Comparison of ENCODE assay signal across 8 cellular contexts in the genomic region with DNA sequence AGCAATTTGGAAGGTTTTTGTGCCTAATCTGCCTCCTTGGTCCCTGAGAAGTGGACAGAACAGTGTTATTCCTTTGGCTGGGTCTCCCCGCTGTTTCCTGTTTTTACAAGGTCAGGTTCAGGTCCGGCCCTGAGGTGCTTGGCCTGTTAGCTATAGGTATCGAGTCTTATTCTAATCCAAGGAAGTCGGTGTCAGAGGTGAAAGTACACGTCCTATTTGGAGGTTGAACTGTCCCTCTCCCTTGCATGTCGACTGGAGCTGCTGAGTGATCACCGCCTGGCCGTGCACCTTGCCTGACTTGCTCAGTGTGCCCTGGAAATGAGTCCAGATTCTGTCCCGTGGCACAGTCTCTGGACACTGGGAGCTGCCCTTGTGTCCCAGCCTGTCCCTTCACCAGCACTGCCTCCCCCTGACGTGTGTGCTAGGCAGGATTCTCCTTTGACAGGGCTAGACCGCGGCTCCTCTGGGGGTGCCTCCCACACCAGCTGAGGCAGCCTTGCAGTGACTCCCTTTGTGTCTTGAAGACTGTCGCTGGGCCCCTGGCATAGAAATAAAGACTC.
DNase-seq lines count a peak whose midpoint lies in the region; ATAC-seq, FAIRE-seq and TF ChIP-seq lines count a peak whose summit lies in the region.

No MANE protein-coding gene starts in this region.

- H3K4me3 Mint-ChIP-seq in Calu3 (ENCODE audit: low read depth, unreplicated experiment) = peak overlapping the region; percentile 60
- H3K4me3 Mint-ChIP-seq in T-cell = no peak overlapping the region

- BruUV-seq in Calu3 (replicated peaks; lab: Mats Ljungman, UMichigan) = no TSS peak

- POLR2A ChIA-PET in T-cell (lab: Charles Lee) = interaction anchor here in 1 of 2 donors (1.3 kb wide), 1 partner anchor 35 kb away, joined by 3 read pairs; no protein-coding TSS in a partner anchor

- no peak overlapping the region for H3K4ac ChIP-seq in trophoblast cell (ENCODE audit: low read depth, low read length)

- H3K79me1 ChIP-seq in trophoblast cell (ENCODE audit: low read length) = peaks cover 14% of the 10 kb centered on the region

- peak overlapping the region; percentile 19 for H2AK5ac ChIP-seq in trophoblast cell (ENCODE audit: low read length)

- no peak overlapping the region for H2BK120ac ChIP-seq in trophoblast cell (ENCODE audit: insufficient read depth, low read length, poor library complexity)

- no peak overlapping the region for H3K23ac ChIP-seq in trophoblast cell (ENCODE audit: low read length)

- CTCF ChIA-PET in Calu3 (lab: Charles Lee) (interaction anchor here (1.8 kb wide), 1 partner anchor 46 kb away, joined by 5 read pairs; no protein-coding TSS in a partner anchor), T-cell (lab: Charles Lee) (interaction anchor here in 1 of 2 donors (1.1 kb wide), 1 partner anchor 12 kb away, joined by 4 read pairs; no protein-coding TSS in a partner anchor)

- H3K14ac ChIP-seq in trophoblast cell (ENCODE audit: low read length) = peak overlapping the region; percentile 14

- no peak overlapping the region for H3K4me2 ChIP-seq in trophoblast cell (ENCODE audit: low read length)

- DNase-seq in Calu3 (no peak), T-cell (no peak), heart left ventricle (peak; percentile 71 to 84 (median 75)), trophoblast cell (peak in 1 of 2 donors; percentile 4), UCSD-AML1 (lab: John Stamatoyannopoulos, UW; ENCODE audit: unreplicated experiment) (no peak), NCI-H510A (lab: John Stamatoyannopoulos, UW) (no peak), GM12892 (ENCODE audit: insufficient read length) (no peak)

- H3K4me1 Mint-ChIP-seq in Calu3 (ENCODE audit: low read depth, unreplicated experiment) (peaks cover 58% of the 10 kb centered on the region), T-cell (peaks cover 58 to 74% (median 64%) of the 10 kb centered on the region in 3 donors)

- ATAC-seq in T-cell (replicated peaks in 1 of 4) = peak in 3 of 4 experiments; percentile 28 to 36 (median 32)
- peak; percentile 85 to 91 (median 88) for ATAC-seq in heart left ventricle
- no peak for ATAC-seq in GM21723 (IDR thresholded peaks at IDR 0.05; ENCODE audit: unreplicated experiment)

- intact Hi-C loops in Calu3 (cut with micrococcal nuclease; ENCODE audit: unreplicated experiment) (no loop called here), heart left ventricle (cut with DNase I) (loop anchor here in 5 of 10 donors (2.0 to 10.0 kb wide), 5 partner anchors 36 to 218 kb away; a partner anchor contains a TSS)

- no peak for FAIRE-seq in GM12892 (lab: Jason Lieb, UNC)

- H3K27ac Mint-ChIP-seq in Calu3 (ENCODE audit: unreplicated experiment) (peak overlapping the region; percentile 74), T-cell (peak overlapping the region; percentile 82 to 84)

- H4K8ac ChIP-seq in trophoblast cell (ENCODE audit: low read depth, low read length) = no peak overlapping the region

- no peak overlapping the region for H4K12ac ChIP-seq in trophoblast cell (ENCODE audit: low read depth, low read length)

- TF ChIP-seq CTCF in Calu3 (IDR thresholded peaks at IDR 0.05; ENCODE audit: unreplicated experiment) (no peak), heart left ventricle (IDR thresholded peaks at IDR 0.05) (peak in 3 of 12 donors; percentile 7 to 19 (median 15))

- peaks cover 8 to 100% (median 83%) of the 10 kb centered on the region in 12 donors for H3K4me1 ChIP-seq in heart left ventricle
- peaks cover 26 to 37% of the 10 kb centered on the region in 2 experiments for H3K4me1 ChIP-seq in trophoblast cell (ENCODE audit: control insufficient read depth in 1 of 2, insufficient read depth in 2 of 2, low read length in 2 of 2)

- TF ChIP-seq POLR2A in heart left ventricle (IDR thresholded peaks at IDR 0.05) (no peak), GM12892 (IDR thresholded peaks at IDR 0.05; ENCODE audit: low read depth, low read length) (no peak)

- H3K36me3 Mint-ChIP-seq in Calu3 (ENCODE audit: insufficient read depth, unreplicated experiment) = peaks cover 70% of the 10 kb centered on the region
- peaks cover 26% of the 10 kb centered on the region for H3K36me3 Mint-ChIP-seq in T-cell

- H3K9me3 Mint-ChIP-seq in Calu3 (ENCODE audit: low read depth, unreplicated experiment) (no peaks in the 10 kb centered on the region), T-cell (no peaks in the 10 kb centered on the region)

- H3K36me3 ChIP-seq in heart left ventricle (peaks cover 0 to 41% (median 17%) of the 10 kb centered on the region in 9 donors), trophoblast cell (ENCODE audit: control insufficient read depth in 1 of 2, insufficient read depth in 2 of 2, low read length in 2 of 2) (peaks cover 3 to 8% of the 10 kb centered on the region in 2 experiments)

- peak overlapping the region; percentile 12 for H2BK12ac ChIP-seq in trophoblast cell (ENCODE audit: low read length)

- H3K4me3 ChIP-seq in heart left ventricle (peak overlapping the region in 5 of 12 donors; percentile 0 to 23 (median 20)), trophoblast cell (ENCODE audit: low read depth, low read length) (no peak overlapping the region)

- H3K27me3 Mint-ChIP-seq in Calu3 (ENCODE audit: unreplicated experiment) = no peaks in the 10 kb centered on the region
- no peaks in the 10 kb centered on the region for H3K27me3 Mint-ChIP-seq in T-cell

- peak overlapping the region; percentile 67 to 86 (median 83) for H3K27ac ChIP-seq in heart left ventricle
- H3K27ac ChIP-seq in trophoblast cell (ENCODE audit: low read depth, low read length) = peak overlapping the region; percentile 4

- H3K9me3 ChIP-seq in heart left ventricle = no peaks in the 10 kb centered on the region
- H3K9me3 ChIP-seq in trophoblast cell (ENCODE audit: insufficient read depth, low read depth, low read length) = no peaks in the 10 kb centered on the region

- peak overlapping the region; percentile 7 for H4K91ac ChIP-seq in trophoblast cell (ENCODE audit: low read depth, low read length)

- no peak overlapping the region for H2BK5ac ChIP-seq in trophoblast cell (ENCODE audit: low read depth, low read length, poor library complexity)

- H3K9ac ChIP-seq in trophoblast cell (ENCODE audit: low read length) = no peak overlapping the region

- H3K18ac ChIP-seq in trophoblast cell (ENCODE audit: low read length) = peak overlapping the region; percentile 34

- no peak overlapping the region for H2AFZ ChIP-seq in trophoblast cell (ENCODE audit: insufficient read depth, low read length, poor library complexity)

- peaks cover 9% of the 10 kb centered on the region for H3K79me2 ChIP-seq in trophoblast cell (ENCODE audit: control insufficient read depth, insufficient read depth, low read length, poor library complexity)

- WGBS in heart left ventricle, 4 donors = 13 to 20% (median 16%) methylated on average over 11 to 13 of the region's 13 CpGs
- no CpG with 5 or more reads among the region's 13 CpGs for WGBS in trophoblast cell (ENCODE audit: extremely low coverage, insufficient coverage, insufficient read length)

- H3K27me3 ChIP-seq in heart left ventricle = no peaks in the 10 kb centered on the region
- H3K27me3 ChIP-seq in trophoblast cell (ENCODE audit: insufficient read depth, low read length) = no peaks in the 10 kb centered on the region

Comparison
In these comparisons a context has a peak if more than half of its experiments do, and no peak if none do; other contexts are left out.
1. DNase-seq: peak in heart left ventricle (5 of 5); none in Calu3 (single experiment), T-cell (0 of 34), UCSD-AML1 (single experiment), NCI-H510A (single experiment) and GM12892 (single experiment).